9 cellular contexts compared by ENCODE assay signal in genomic region chr22:36692280-36692679, GRCh38. TPM values are rescaled to one million over a fixed set of nuclear protein-coding genes. Genes with fewer than 3 reads are reported as not detected.
"Had no signal": no experiment of that assay in that cellular context is flagged by ENCODE, and none has a peak within 500 bp of the region (broad histone marks: within the 10 kb centered on the region; RNA-seq: fewer than 3 reads in every experiment).

No MANE protein-coding gene starts in this region.

- H3K9me3 Mint-ChIP-seq: H9 had no signal

- H3K4me3 Mint-ChIP-seq: H9 had no signal

- H3K4me3 ChIP-seq: GM23248, K562 had no signal

- H3K27ac ChIP-seq: GM23248 had no signal

- DNase-seq: GM23248, GOT3, H9, IMR-90, Kasumi-1, KG1 had no signal

RNA-seq across cellular contexts. Expression of gene CACNG2, which starts 11.3 kb away (rescaled TPM):
- total RNA-seq: GM23248, H4, H9, HT-29, IMR-90, K562 had no signal
- polyA plus RNA-seq: GM23248, IMR-90, K562 had no signal
